6 cellular contexts compared by ENCODE assay signal in the genomic region with DNA sequence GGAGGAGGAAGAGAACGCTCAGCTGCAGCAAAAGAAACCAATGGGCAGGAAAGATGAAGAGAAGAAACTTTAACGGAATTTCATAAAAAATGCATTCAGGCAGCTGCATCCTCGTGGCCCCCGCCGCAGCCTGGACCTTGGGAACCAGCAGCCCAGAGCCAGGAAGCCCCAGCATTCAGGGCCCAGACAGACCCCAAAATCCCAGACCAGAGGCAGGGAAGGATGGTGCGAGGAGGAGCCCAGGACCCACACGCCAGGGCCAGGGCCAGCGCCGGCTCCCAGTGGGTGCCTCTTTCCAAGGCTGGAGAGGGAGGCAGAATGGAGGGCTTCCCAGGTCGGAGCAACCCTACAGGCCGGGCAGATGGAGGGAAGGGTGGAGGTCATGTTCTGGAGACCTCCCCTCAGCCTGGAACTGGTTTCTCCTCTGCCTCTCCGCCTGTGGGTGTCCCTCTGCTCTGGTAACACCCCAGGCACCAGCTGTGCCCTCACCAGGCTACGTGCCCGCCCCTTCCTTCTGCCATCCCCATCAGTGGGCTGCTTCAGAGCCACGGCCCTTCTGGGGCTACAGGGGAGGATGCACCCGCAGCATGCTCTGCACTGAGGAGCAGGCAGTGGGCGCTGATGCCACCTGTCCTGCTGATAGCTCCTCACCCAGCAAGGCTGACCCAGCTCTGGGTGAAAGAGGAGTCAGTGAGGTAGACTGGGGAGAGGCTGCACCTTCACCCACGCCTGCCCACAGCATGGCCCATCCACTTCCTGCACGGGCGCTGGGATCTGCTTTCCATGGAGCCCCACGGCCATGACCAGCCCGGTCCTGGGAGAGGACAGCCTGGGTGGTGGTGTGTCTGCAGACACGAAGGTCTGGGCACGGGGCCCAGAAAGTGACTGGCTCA. TPM values are rescaled to one million over a fixed set of nuclear protein-coding genes. Genes with fewer than 3 reads are reported as not detected.
DNase-seq lines count a peak whose midpoint lies in the region; ATAC-seq and TF ChIP-seq lines count a peak whose summit lies in the region.

No MANE protein-coding gene starts in this region.

- peaks cover 17 to 54% (median 36%) of the 10 kb centered on the region in 4 donors for H3K4me1 ChIP-seq in stomach

- H3K4me3 ChIP-seq in foreskin fibroblast (ENCODE audit: low read depth in 1 of 2, low read length in 2 of 2) (peak overlapping the region; percentile 70 to 71), stomach (peak overlapping the region; percentile 92 to 97 (median 94))

- intact Hi-C loops in stomach (cut with DNase I; ENCODE audit: low total_unique reads) = no loop called here

- TF ChIP-seq EP300 in stomach (IDR thresholded peaks at IDR 0.05) = no peak

- H3K36me3 ChIP-seq in stomach = peaks cover 1 to 21% (median 15%) of the 10 kb centered on the region in 4 donors

- no peaks in the 10 kb centered on the region for H3K27me3 ChIP-seq in stomach

- TF ChIP-seq POLR2A in stomach (IDR thresholded peaks at IDR 0.05) = no peak

- H3K9me3 ChIP-seq in stomach = no peaks in the 10 kb centered on the region

- H3K27ac ChIP-seq in stomach = peak overlapping the region in 4 of 5 donors; percentile 97 to 100 (median 97)

- no peak for ATAC-seq in esophagus mucosa

- TF ChIP-seq CTCF in foreskin fibroblast (IDR thresholded peaks at IDR 0.05; ENCODE audit: low read depth, low read length) (no peak), stomach (IDR thresholded peaks at IDR 0.05) (no peak)

- DNase-seq in COLO668 (lab: John Stamatoyannopoulos, UW; ENCODE audit: unreplicated experiment) (peak; percentile 7), RPMI7951 (ENCODE audit: low read depth) (peak; percentile 51), foreskin fibroblast (peak; percentile 62 to 79), stomach (no peak), NCI-H187 treated with DMSO at 0.1 percent for 48 hours (lab: John Stamatoyannopoulos, UW) (no peak)

- 42 to 53% (median 48%) methylated on average over 21 to 24 of the region's 24 CpGs for WGBS in stomach, 5 donors

RNA-seq across cellular contexts. Expression of a gene that starts 1.2 kb away (rescaled TPM):
- total RNA-seq in RPMI7951 (2014; rRNA removed; shearing (Covaris generic)) = 7.4 and 9.3 TPM in 2 replicates
- total RNA-seq in stomach (10 to 100 TPM in 2 of 5 donors, 1 to 10 TPM in 3; 3.5 to 12.5 (median 7.7) TPM), esophagus mucosa (18.4 TPM)
- 10 to 100 TPM; 12.2 to 14.7 (median 12.9) TPM for polyA plus RNA-seq in stomach

RNA-seq across cellular contexts. Expression of a gene that starts 10.5 kb away (rescaled TPM):
- 54.8 and 58.2 TPM in 2 replicates for total RNA-seq in RPMI7951 (2014; rRNA removed; shearing (Covaris generic))
- 100 to 1,000 TPM in 1 of 5 donors, 10 to 100 TPM in 3, 1 to 10 TPM in 1; 6.7 to 136 (median 37.9) TPM for total RNA-seq in stomach
- 10 to 100 TPM; 53.3 to 69.4 (median 69.0) TPM for polyA plus RNA-seq in stomach
- 59.1 TPM for total RNA-seq in esophagus mucosa

RNA-seq across cellular contexts. Expression of a gene that starts 10.8 kb away (rescaled TPM):
- 6.4 and 8.4 TPM in 2 replicates for total RNA-seq in RPMI7951 (2014; rRNA removed; shearing (Covaris generic))
- total RNA-seq in stomach = 10 to 100 TPM in 4 of 5 donors, 1 to 10 TPM in 1; 9.5 to 94.5 (median 58.5) TPM
- polyA plus RNA-seq in stomach = 10 to 100 TPM; 10.2 to 18.3 (median 11.8) TPM
- total RNA-seq in esophagus mucosa = 20.6 TPM

RNA-seq across cellular contexts. Expression of a gene that starts 17.0 kb away (rescaled TPM):
- 7.3 and 7.9 TPM in 2 replicates for total RNA-seq in RPMI7951 (2014; rRNA removed; shearing (Covaris generic))
- total RNA-seq in stomach = 10 to 100 TPM in 2 of 5 donors, 1 to 10 TPM in 3; 2.3 to 40.6 (median 6.4) TPM
- polyA plus RNA-seq in stomach = 10 to 100 TPM in 2 of 3 donors, 1 to 10 TPM in 1; 8.1 to 16.5 (median 11.7) TPM
- total RNA-seq in esophagus mucosa = 9.2 TPM

Comparison
In these comparisons a context has a peak if more than half of its experiments do, and no peak if none do; other contexts are left out.
1. DNase-seq: peak in COLO668 (single experiment), RPMI7951 (single experiment) and foreskin fibroblast (2 of 2); none in stomach (single experiment) and NCI-H187 treated with DMSO at 0.1 percent for 48 hours (single experiment).